In genomic region chr9:130243015-130243881, GRCh38 we compare ENCODE assay signal across 9 cellular contexts. TPM values are rescaled to one million over a fixed set of nuclear protein-coding genes. Genes with fewer than 3 reads are reported as not detected.
A peak's percentile ranks its signal among the peaks of the same experiment; 100 is the strongest.
DNase-seq lines count a peak whose midpoint lies in the region; ATAC-seq, FAIRE-seq and TF ChIP-seq lines count a peak whose summit lies in the region.
"Had no signal": no experiment of that assay in that cellular context is flagged by ENCODE, and none has a peak within 500 bp of the region (broad histone marks: within the 10 kb centered on the region; RNA-seq: fewer than 3 reads in every experiment).

No MANE protein-coding gene starts in this region.

- H2BK15ac ChIP-seq in neuronal stem cell (ENCODE audit: low read length) = peak overlapping the region; percentile 96

- no peak for TF ChIP-seq POLR2A in stomach (IDR thresholded peaks at IDR 0.05)

- H3K9me3 Mint-ChIP-seq in activated T-cell treated with anti-CD3 and anti-CD28 coated beads, Interleukin-2, amount 50 U/mL, for 72 hours = no peaks in the 10 kb centered on the region

- H3K27me3 Mint-ChIP-seq in activated T-cell treated with anti-CD3 and anti-CD28 coated beads, Interleukin-2, amount 50 U/mL, for 72 hours (ENCODE audit: low read depth) = no peaks in the 10 kb centered on the region

- no peak overlapping the region for H2BK5ac ChIP-seq in neuronal stem cell (ENCODE audit: low read length)

- peak; percentile 50 to 58 for ATAC-seq in activated T-cell treated with anti-CD3 and anti-CD28 coated beads, Interleukin-2, amount 50 U/mL, for 72 hours (replicated peaks in 1 of 2)
- ATAC-seq in HG03159 (IDR thresholded peaks at IDR 0.05; ENCODE audit: unreplicated experiment) = no peak

- H3K18ac ChIP-seq in neuronal stem cell (ENCODE audit: low read length) = peak overlapping the region; percentile 88

- WGBS in neuronal stem cell (ENCODE audit: extremely low coverage in 2 of 2, insufficient read length in 2 of 2, insufficient replicate concordance in 1 of 2), 2 donors = no CpG with 5 or more reads among the region's 35 CpGs
- WGBS in stomach, 5 donors = 22 to 32% (median 25%) methylated on average over 30 to 35 of the region's 35 CpGs

- H3K4me3 ChIP-seq in fibroblast of villous mesenchyme (ENCODE audit: low read depth, low read length) = peak overlapping the region; percentile 0
- H3K4me3 ChIP-seq in neuronal stem cell (ENCODE audit: low read length in 2 of 2) = peak overlapping the region in 1 of 2 donors; percentile 23
- peak overlapping the region in 1 of 4 donors; percentile 15 for H3K4me3 ChIP-seq in stomach

- H3K14ac ChIP-seq in neuronal stem cell (ENCODE audit: low read length) = no peak overlapping the region

- peak; percentile 83 for DNase-seq in ELF-1 (ENCODE audit: low read depth, low spot score)
- DNase-seq in HTR-8/SVneo (ENCODE audit: insufficient read length, low spot score) = peak; percentile 66
- DNase-seq in RCC 7860 (ENCODE audit: low spot score) = peak; percentile 82
- peak; percentile 77 to 85 for DNase-seq in activated T-cell treated with anti-CD3 and anti-CD28 coated beads, Interleukin-2, amount 50 U/mL, for 72 hours
- DNase-seq in fibroblast of villous mesenchyme (ENCODE audit: low read depth) = peak; percentile 43
- peak; percentile 80 for DNase-seq in neuronal stem cell (ENCODE audit: low spot score)
- DNase-seq in stomach = peak; percentile 82

- H3K4me1 ChIP-seq in neuronal stem cell (ENCODE audit: control insufficient read depth in 2 of 2, insufficient read depth in 1 of 2, low read depth in 1 of 2, low read length in 2 of 2) = peaks cover 6 to 11% of the 10 kb centered on the region in 2 donors
- H3K4me1 ChIP-seq in stomach = peaks cover 7 to 23% (median 9%) of the 10 kb centered on the region in 4 donors

- no peak overlapping the region for H3K27ac Mint-ChIP-seq in activated T-cell treated with anti-CD3 and anti-CD28 coated beads, Interleukin-2, amount 50 U/mL, for 72 hours

- peak overlapping the region; percentile 90 for H2AK5ac ChIP-seq in neuronal stem cell (ENCODE audit: low read depth, low read length)

- H2BK120ac ChIP-seq in neuronal stem cell (ENCODE audit: low read depth, low read length) = no peak overlapping the region

- no peaks in the 10 kb centered on the region for H3K79me1 ChIP-seq in neuronal stem cell (ENCODE audit: low read depth, low read length)

- peak overlapping the region; percentile 41 for H3K4me2 ChIP-seq in neuronal stem cell (ENCODE audit: insufficient read depth, low read length, poor library complexity, severe bottlenecking)

- H3K36me3 ChIP-seq in neuronal stem cell (replicated peaks in 1 of 2; ENCODE audit: control insufficient read depth in 2 of 2, insufficient read depth in 2 of 2, low read length in 2 of 2) (no peaks in the 10 kb centered on the region), stomach (no peaks in the 10 kb centered on the region)

- H3K27me3 ChIP-seq in neuronal stem cell (ENCODE audit: control insufficient read depth in 3 of 3, insufficient read depth in 3 of 3, low read depth in 1 of 3, low read length in 3 of 3) (peaks cover 0 to 16% (median 0%) of the 10 kb centered on the region in 3 experiments), stomach (peaks cover 0 to 5% (median 0%) of the 10 kb centered on the region in 3 donors)

- H3K4ac ChIP-seq in neuronal stem cell (ENCODE audit: low read length) = peak overlapping the region; percentile 17

- peaks cover 43% of the 10 kb centered on the region for H3K4me1 Mint-ChIP-seq in activated T-cell treated with anti-CD3 and anti-CD28 coated beads, Interleukin-2, amount 50 U/mL, for 72 hours (ENCODE audit: low read depth)

- H2AFZ ChIP-seq in neuronal stem cell (ENCODE audit: low read length) = peak overlapping the region; percentile 85

- no peaks in the 10 kb centered on the region for H3K36me3 Mint-ChIP-seq in activated T-cell treated with anti-CD3 and anti-CD28 coated beads, Interleukin-2, amount 50 U/mL, for 72 hours (ENCODE audit: insufficient read depth in 2 of 2)

- intact Hi-C loops in stomach (cut with DNase I; ENCODE audit: low total_unique reads) = no loop called here

- H3K9ac ChIP-seq in neuronal stem cell (ENCODE audit: low read depth, low read length, poor library complexity) = peak overlapping the region; percentile 24

- H4K8ac ChIP-seq in neuronal stem cell (ENCODE audit: low read depth, low read length) = no peak overlapping the region

- peaks cover 0 to 1% of the 10 kb centered on the region in 2 donors for H3K9me3 ChIP-seq in neuronal stem cell (replicated peaks in 1 of 2; ENCODE audit: control insufficient read depth in 2 of 2, insufficient read depth in 1 of 2, low read depth in 1 of 2, low read length in 2 of 2)
- H3K9me3 ChIP-seq in stomach = no peaks in the 10 kb centered on the region

- TF ChIP-seq EP300 in stomach (IDR thresholded peaks at IDR 0.05) = no peak

- H3K27ac ChIP-seq in neuronal stem cell (replicated peaks; ENCODE audit: low read length) (no peak overlapping the region), stomach (no peak overlapping the region)

- H3K23ac ChIP-seq in neuronal stem cell (ENCODE audit: low read depth, low read length, poor library complexity) = peak overlapping the region; percentile 66

- TF ChIP-seq CTCF in fibroblast of villous mesenchyme (IDR thresholded peaks at IDR 0.05; ENCODE audit: insufficient read depth, low read depth, low read length) = peak; percentile 87
- peak in 6 of 7 experiments; percentile 19 to 97 (median 88) for TF ChIP-seq CTCF in stomach (IDR thresholded peaks at IDR 0.05)

- FAIRE-seq in HTR-8/SVneo (lab: Jason Lieb, UNC) (no peak), RCC 7860 (lab: Jason Lieb, UNC) (peak; percentile 43)
- FAIRE-seq: frontal cortex had no signal

- peak overlapping the region; percentile 31 to 74 for H3K4me3 Mint-ChIP-seq in activated T-cell treated with anti-CD3 and anti-CD28 coated beads, Interleukin-2, amount 50 U/mL, for 72 hours

- H2BK12ac ChIP-seq in neuronal stem cell (ENCODE audit: low read length) = no peak overlapping the region

- H4K91ac ChIP-seq in neuronal stem cell (ENCODE audit: low read depth, low read length, poor library complexity) = peak overlapping the region; percentile 11

RNA-seq across cellular contexts. Expression of gene HMCN2, which starts 22.3 kb away (rescaled TPM):
- under 1 TPM; 0.12 to 0.17 TPM for total RNA-seq in activated T-cell treated with anti-CD3 and anti-CD28 coated beads, Interleukin-2, amount 50 U/mL, for 72 hours
- total RNA-seq in fibroblast of villous mesenchyme (under 0.01 TPM in 1 of 2 replicates, not detected in the other), stomach (10 to 100 TPM in 1 of 5 donors, 1 to 10 TPM in 4; 1.7 to 21.1 (median 7.5) TPM)
- 0.42 TPM for polyA plus RNA-seq in neuronal stem cell (2013, experiment 1 of 2)
- 0.24 TPM for polyA plus RNA-seq in neuronal stem cell (2013, experiment 2 of 2)
- polyA plus RNA-seq in stomach = 1 to 10 TPM; 1.1 to 7.3 (median 1.2) TPM
